20 cellular contexts compared by ENCODE assay signal in the genomic region with DNA sequence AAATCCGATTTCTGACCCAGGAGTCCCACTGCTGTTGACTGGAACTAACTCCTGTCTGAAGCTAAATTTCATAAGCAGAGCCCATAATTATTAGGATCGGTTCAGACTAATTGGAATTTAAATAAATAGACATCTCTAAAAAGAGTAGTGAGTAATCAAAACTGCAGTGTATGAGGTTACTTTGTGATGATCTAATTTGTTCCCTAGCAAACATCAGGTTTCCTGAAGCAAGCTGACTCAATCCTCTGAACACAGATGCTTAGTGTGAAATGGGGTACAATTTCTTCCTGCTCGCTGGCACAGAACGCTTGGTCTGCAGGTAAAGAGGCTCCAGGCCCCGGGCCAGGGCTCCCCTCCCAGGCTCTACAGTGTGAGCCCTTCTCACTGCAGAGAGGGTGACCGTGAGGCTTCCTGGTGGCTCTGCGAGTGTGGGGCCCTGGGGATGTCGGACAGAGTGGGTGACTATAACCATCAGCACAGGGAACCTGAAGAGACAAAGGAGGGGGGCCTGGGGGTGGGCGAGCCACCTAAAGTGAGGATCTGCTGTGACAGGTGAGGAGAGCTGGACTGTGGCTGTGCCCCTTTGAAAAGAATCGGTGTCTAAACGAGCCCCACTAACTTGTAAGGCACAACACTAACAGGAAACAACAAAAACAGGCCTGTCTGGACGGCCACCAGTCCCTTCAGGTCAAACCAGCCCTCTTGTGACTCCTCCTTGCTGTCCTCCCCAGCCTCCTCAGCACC. TPM values are rescaled to one million over a fixed set of nuclear protein-coding genes. Genes with fewer than 3 reads are reported as not detected.
DNase-seq lines count a peak whose midpoint lies in the region; ATAC-seq and TF ChIP-seq lines count a peak whose summit lies in the region.
"Had no signal": no experiment of that assay in that cellular context is flagged by ENCODE, and none has a peak within 500 bp of the region (broad histone marks: within the 10 kb centered on the region; RNA-seq: fewer than 3 reads in every experiment).

No MANE protein-coding gene starts in this region.

- H3K36me3 ChIP-seq in stomach = peaks cover 17 to 81% (median 52%) of the 10 kb centered on the region in 4 donors

- TF ChIP-seq EP300 in stomach (IDR thresholded peaks at IDR 0.05) = no peak

- intact Hi-C loops in stomach (cut with DNase I; ENCODE audit: low total_unique reads) = no loop called here

- TF ChIP-seq POLR2A in stomach (IDR thresholded peaks at IDR 0.05) = no peak

- no peaks in the 10 kb centered on the region for H3K9me3 Mint-ChIP-seq in stimulated activated naive CD8-positive, alpha-beta T cell treated with anti-CD3 and anti-CD28 coated beads, Interleukin-15, amount 100 ng/mL, for 72 hours
- H3K9me3 Mint-ChIP-seq in neural crest cell = no peaks in the 10 kb centered on the region
- H3K9me3 Mint-ChIP-seq in activated CD4-positive, alpha-beta T cell treated with anti-CD3 and anti-CD28 coated beads, Interleukin-2, amount 10 ng/mL, durations not matched to agents 7 days and 5 days = no peaks in the 10 kb centered on the region

- no peak overlapping the region for H3K4me3 ChIP-seq in coronary artery
- H3K4me3 ChIP-seq in stomach = no peak overlapping the region
- H3K4me3 ChIP-seq: A549, K562 had no signal

- peaks cover 12% of the 10 kb centered on the region for H3K36me3 Mint-ChIP-seq in neural crest cell (ENCODE audit: low read depth)
- peaks cover 2% of the 10 kb centered on the region for H3K36me3 Mint-ChIP-seq in activated CD4-positive, alpha-beta T cell treated with anti-CD3 and anti-CD28 coated beads, Interleukin-2, amount 10 ng/mL, durations not matched to agents 7 days and 5 days (ENCODE audit: low read depth)

- no peaks in the 10 kb centered on the region for H3K9me3 ChIP-seq in stomach
- H3K9me3 ChIP-seq: A549 had no signal

- H3K4me1 ChIP-seq in stomach = no peaks in the 10 kb centered on the region
- H3K4me1 ChIP-seq: A549 had no signal

- no peak overlapping the region for H3K4me3 Mint-ChIP-seq in stimulated activated naive CD8-positive, alpha-beta T cell treated with anti-CD3 and anti-CD28 coated beads, Interleukin-15, amount 100 ng/mL, for 72 hours
- H3K4me3 Mint-ChIP-seq in neural crest cell = no peak overlapping the region
- H3K4me3 Mint-ChIP-seq in activated CD4-positive, alpha-beta T cell treated with anti-CD3 and anti-CD28 coated beads, Interleukin-2, amount 10 ng/mL, durations not matched to agents 7 days and 5 days = no peak overlapping the region

- H3K27me3 Mint-ChIP-seq in stimulated activated naive CD8-positive, alpha-beta T cell treated with anti-CD3 and anti-CD28 coated beads, Interleukin-15, amount 100 ng/mL, for 72 hours = no peaks in the 10 kb centered on the region
- no peaks in the 10 kb centered on the region for H3K27me3 Mint-ChIP-seq in neural crest cell (ENCODE audit: low read depth)
- no peaks in the 10 kb centered on the region for H3K27me3 Mint-ChIP-seq in activated CD4-positive, alpha-beta T cell treated with anti-CD3 and anti-CD28 coated beads, Interleukin-2, amount 10 ng/mL, durations not matched to agents 7 days and 5 days

- H3K4me1 Mint-ChIP-seq in stimulated activated naive CD8-positive, alpha-beta T cell treated with anti-CD3 and anti-CD28 coated beads, Interleukin-15, amount 100 ng/mL, for 72 hours = no peaks in the 10 kb centered on the region
- H3K4me1 Mint-ChIP-seq in neural crest cell = no peaks in the 10 kb centered on the region
- no peaks in the 10 kb centered on the region for H3K4me1 Mint-ChIP-seq in activated CD4-positive, alpha-beta T cell treated with anti-CD3 and anti-CD28 coated beads, Interleukin-2, amount 10 ng/mL, durations not matched to agents 7 days and 5 days

- peak overlapping the region in 1 of 2 donors; percentile 96 for H3K27ac Mint-ChIP-seq in stimulated activated naive CD8-positive, alpha-beta T cell treated with anti-CD3 and anti-CD28 coated beads, Interleukin-15, amount 100 ng/mL, for 72 hours
- peak overlapping the region; percentile 78 for H3K27ac Mint-ChIP-seq in neural crest cell (ENCODE audit: unreplicated experiment)
- H3K27ac Mint-ChIP-seq in activated CD4-positive, alpha-beta T cell treated with anti-CD3 and anti-CD28 coated beads, Interleukin-2, amount 10 ng/mL, durations not matched to agents 7 days and 5 days = no peak overlapping the region

- no peak for DNase-seq in stimulated activated naive CD8-positive, alpha-beta T cell treated with anti-CD3 and anti-CD28 coated beads, Interleukin-15, Interleukin-2, amounts not matched to agents 100 U/mL and 50 U/mL, for 24 hours
- DNase-seq in stimulated activated naive CD8-positive, alpha-beta T cell treated with anti-CD3 and anti-CD28 coated beads, Interleukin-15, amount 100 ng/mL, for 72 hours = no peak
- DNase-seq in coronary artery (ENCODE audit: low spot score) (peak; percentile 66), neural crest cell (ENCODE audit: low read depth, low spot score) (no peak), stomach (no peak), retina (no peak)
- DNase-seq in activated CD4-positive, alpha-beta T cell treated with anti-CD3 and anti-CD28 coated beads, Interleukin-2, amount 10 ng/mL, durations not matched to agents 7 days and 5 days = no peak
- DNase-seq: AML-193; Calu3; DMS79 treated with DMSO at 0.1 percent for 48 hours; GDM1; NCI-H1436; NCI-H2029 treated with DMSO at 0.1 percent for 48 hours; NCI-H526; NK-92 treated with Interleukin-12 subunit alpha and Interleukin-12 subunit beta, amount 100 ng/mL, for 24 hours had no signal

- ATAC-seq in stimulated activated naive CD8-positive, alpha-beta T cell treated with anti-CD3 and anti-CD28 coated beads, Interleukin-15, Interleukin-2, amounts not matched to agents 100 U/mL and 50 U/mL, for 24 hours = peak; percentile 21
- ATAC-seq in stimulated activated naive CD8-positive, alpha-beta T cell treated with anti-CD3 and anti-CD28 coated beads, Interleukin-15, amount 100 ng/mL, for 72 hours = no peak
- ATAC-seq in HG03565 (IDR thresholded peaks at IDR 0.05; ENCODE audit: unreplicated experiment) = no peak
- ATAC-seq: A549, HCT116, K562 had no signal

- POLR2A ChIA-PET in activated CD4-positive, alpha-beta T cell treated with anti-CD3 and anti-CD28 coated beads, Interleukin-2, amount 10 ng/mL, durations not matched to agents 7 days and 5 days (lab: Charles Lee) = no interaction called here

- no peak overlapping the region for H3K27ac ChIP-seq in coronary artery
- H3K27ac ChIP-seq in stomach = no peak overlapping the region
- H3K27ac ChIP-seq: A549, HL-60 had no signal

- CTCF ChIA-PET in activated CD4-positive, alpha-beta T cell treated with anti-CD3 and anti-CD28 coated beads, Interleukin-2, amount 10 ng/mL, durations not matched to agents 7 days and 5 days (lab: Charles Lee) = interaction anchor here (0.5 kb wide), 1 partner anchor 166 kb away, joined by 5 read pairs; no protein-coding TSS in a partner anchor

- 85 to 95% (median 89%) methylated on average over 12 of the region's 12 CpGs for WGBS in stomach, 5 donors

- no peaks in the 10 kb centered on the region for H3K27me3 ChIP-seq in stomach

- TF ChIP-seq CTCF in coronary artery (IDR thresholded peaks at IDR 0.05) = no peak
- no peak for TF ChIP-seq CTCF in neural crest cell (conservative IDR thresholded peaks at IDR 0.05)
- TF ChIP-seq CTCF in stomach (IDR thresholded peaks at IDR 0.05) = no peak

RNA-seq across cellular contexts. Expression of a gene that starts 20.2 kb away (rescaled TPM):
- total RNA-seq in neural crest cell = 33.0 and 33.2 TPM in 2 replicates
- 1 to 10 TPM; 2.6 to 3.1 TPM for total RNA-seq in activated CD4-positive, alpha-beta T cell treated with anti-CD3 and anti-CD28 coated beads, Interleukin-2, amount 10 ng/mL, durations not matched to agents 7 days and 5 days
- total RNA-seq in stomach = 10 to 100 TPM in 1 of 5 donors, 1 to 10 TPM in 2, not detected in 2; 4.0 to 67.1 (median 8.1) TPM
- polyA plus RNA-seq in stomach = 1 to 10 TPM; 2.4 to 3.0 (median 2.9) TPM
